In genomic region chrX:119482497-119483480, GRCh38 we compare ENCODE assay signal across 1 cellular context.
A peak's percentile ranks its signal among the peaks of the same experiment; 100 is the strongest.
TF ChIP-seq lines count a peak whose summit lies in the region.

No MANE protein-coding gene starts in this region.

TF ChIP-seq in H1, 55 proteins besides CTCF, POLR2A, EP300 and RAD21 (continued from another document):
- TF ChIP-seq ATF3 (IDR thresholded peaks at IDR 0.05; ENCODE audit: insufficient read depth, low read depth, low read length) = peak; percentile 29; the same call in 1 of the 2 replicates
- no peak for TF ChIP-seq RBBP5 (IDR thresholded peaks at IDR 0.05; ENCODE audit: borderline replicate concordance, low read depth, low read length)
- TF ChIP-seq E2F6 (IDR thresholded peaks at IDR 0.05) = peak; percentile 91
- peak; percentile 38; the same call in 1 of the 2 replicates for TF ChIP-seq PHF8 (conservative IDR thresholded peaks at IDR 0.05; ENCODE audit: low read depth, low read length)
